In the genomic region with DNA sequence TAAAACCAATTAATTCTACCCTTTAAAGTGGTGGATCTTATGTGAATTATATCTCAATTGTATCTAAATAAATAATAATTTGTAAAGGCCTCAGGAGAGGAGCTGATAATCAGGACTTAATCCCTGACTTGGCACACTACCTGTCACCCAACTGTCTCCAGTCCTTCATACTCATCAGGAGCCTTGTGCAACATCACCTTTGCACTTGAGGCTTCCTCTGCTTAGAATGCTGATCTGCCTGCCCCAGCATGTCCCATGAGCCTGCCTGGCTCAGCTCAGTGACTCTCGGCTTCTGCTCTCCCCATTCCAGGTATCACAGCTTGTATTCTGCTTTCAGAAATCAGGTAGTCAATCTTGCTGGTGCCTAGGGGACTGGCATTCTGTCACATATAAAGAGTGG, we compare ENCODE assay signal across 30 cellular contexts. TPM values are rescaled to one million over a fixed set of nuclear protein-coding genes. Genes with fewer than 3 reads are reported as not detected.
"Had no signal": no experiment of that assay in that cellular context is flagged by ENCODE, and none has a peak within 500 bp of the region (broad histone marks: within the 10 kb centered on the region; RNA-seq: fewer than 3 reads in every experiment).

No MANE protein-coding gene starts in this region.

- H3K4me3 Mint-ChIP-seq: activated CD4-positive, alpha-beta memory T cell treated with anti-CD3 and anti-CD28 coated beads for 36 hours; activated T-cell treated with anti-CD3 and anti-CD28 coated beads, Interleukin-2, amount 50 U/mL, for 24 hours; central memory CD8-positive, alpha-beta T cell; immature natural killer cell; natural killer cell; neural progenitor cell; T-cell; T-helper 2 cell treated with Interferon-gamma antibody and Interleukin-4, amounts not matched to agents 5 μg/mL and 100 μg/mL, for 36 hours had no signal

- ATAC-seq: activated naive CD4-positive, alpha-beta T cell treated with anti-CD3 and anti-CD28 coated beads, Interleukin-2, amount 50 U/mL, for 72 hours; heart left ventricle; lower lobe of right lung; natural killer cell; psoas muscle; stimulated activated naive CD8-positive, alpha-beta T cell treated with anti-CD3 and anti-CD28 coated beads, Interleukin-15, Interleukin-2, amounts not matched to agents 100 U/mL and 50 U/mL, for 24 hours; T-cell had no signal

- H3K4me3 ChIP-seq: breast epithelium, heart left ventricle, lower lobe of right lung, neural progenitor cell, psoas muscle, right atrium auricular region, testis, transverse colon had no signal

- H3K4me1 ChIP-seq: breast epithelium, heart left ventricle, lower lobe of right lung, neural progenitor cell, parathyroid adenoma, psoas muscle, right atrium auricular region, testis, transverse colon had no signal

- H3K36me3 Mint-ChIP-seq: activated CD4-positive, alpha-beta memory T cell treated with anti-CD3 and anti-CD28 coated beads for 36 hours; immature natural killer cell; natural killer cell; T-cell had no signal

- H3K9ac ChIP-seq: neural progenitor cell, parathyroid adenoma had no signal

- H3K36me3 ChIP-seq: breast epithelium, heart left ventricle, lower lobe of right lung, neural progenitor cell, right atrium auricular region, transverse colon had no signal

- H3K4me1 Mint-ChIP-seq: central memory CD8-positive, alpha-beta T cell; immature natural killer cell; natural killer cell; neural progenitor cell; T-cell had no signal

- DNase-seq: activated CD4-positive, alpha-beta memory T cell treated with anti-CD3 and anti-CD28 coated beads for 36 hours; activated CD4-positive, alpha-beta T cell treated with anti-CD3 and anti-CD28 coated beads for 48 hours; activated CD8-positive, alpha-beta memory T cell treated with anti-CD3 and anti-CD28 coated beads, Interleukin-2, amount 50 U/mL, for 4 hours; activated naive CD4-positive, alpha-beta T cell; effector CD8-positive, alpha-beta T cell; foreskin fibroblast; heart left ventricle; hypothalamus; immature natural killer cell; mesendoderm; natural killer cell; occipital lobe; stimulated activated CD4-positive, alpha-beta T cell treated with anti-CD3 and anti-CD28 coated beads, Interleukin-2, amount 100 ng/mL, for 48 hours; stimulated activated naive CD8-positive, alpha-beta T cell treated with anti-CD3 and anti-CD28 coated beads, Interleukin-15, Interleukin-2, amounts not matched to agents 100 U/mL and 50 U/mL, for 24 hours; T-cell; testis; transverse colon had no signal

- H3K9me3 Mint-ChIP-seq: central memory CD8-positive, alpha-beta T cell had no signal

- H3K27me3 ChIP-seq: breast epithelium, heart left ventricle, neural progenitor cell, right atrium auricular region, testis, transverse colon had no signal

- H3K27me3 Mint-ChIP-seq: activated CD4-positive, alpha-beta memory T cell treated with anti-CD3 and anti-CD28 coated beads for 36 hours; activated T-cell treated with anti-CD3 and anti-CD28 coated beads, Interleukin-2, amount 50 U/mL, for 24 hours had no signal

- H3K27ac ChIP-seq: breast epithelium, heart left ventricle, lower lobe of right lung, neural progenitor cell, parathyroid adenoma, psoas muscle, right atrium auricular region, testis, transverse colon, VCaP had no signal

- H3K79me2 ChIP-seq: parathyroid adenoma had no signal

- H3K4me2 ChIP-seq: neural progenitor cell had no signal

- H3K27ac Mint-ChIP-seq: activated CD4-positive, alpha-beta memory T cell treated with anti-CD3 and anti-CD28 coated beads for 36 hours; activated naive CD4-positive, alpha-beta T cell treated with anti-CD3 and anti-CD28 coated beads, Interleukin-2, amount 50 U/mL, for 72 hours; activated T-cell treated with anti-CD3 and anti-CD28 coated beads, Interleukin-2, amount 50 U/mL, for 24 hours; immature natural killer cell; natural killer cell; neural progenitor cell; T-cell; T-helper 2 cell treated with Interferon-gamma antibody and Interleukin-4, amounts not matched to agents 5 μg/mL and 100 μg/mL, for 36 hours had no signal

- H2AFZ ChIP-seq: neural progenitor cell, parathyroid adenoma had no signal

- H3K9me3 ChIP-seq: right atrium auricular region, testis had no signal

RNA-seq across cellular contexts. Expression of gene PRODH, which starts 43.9 kb away (rescaled TPM):
- total RNA-seq: dermis microvascular lymphatic vessel endothelial cell, mononuclear cell, natural killer cell had no signal
- polyA plus RNA-seq: immature natural killer cell had no signal
